15 cellular contexts compared by ENCODE assay signal in the genomic region with DNA sequence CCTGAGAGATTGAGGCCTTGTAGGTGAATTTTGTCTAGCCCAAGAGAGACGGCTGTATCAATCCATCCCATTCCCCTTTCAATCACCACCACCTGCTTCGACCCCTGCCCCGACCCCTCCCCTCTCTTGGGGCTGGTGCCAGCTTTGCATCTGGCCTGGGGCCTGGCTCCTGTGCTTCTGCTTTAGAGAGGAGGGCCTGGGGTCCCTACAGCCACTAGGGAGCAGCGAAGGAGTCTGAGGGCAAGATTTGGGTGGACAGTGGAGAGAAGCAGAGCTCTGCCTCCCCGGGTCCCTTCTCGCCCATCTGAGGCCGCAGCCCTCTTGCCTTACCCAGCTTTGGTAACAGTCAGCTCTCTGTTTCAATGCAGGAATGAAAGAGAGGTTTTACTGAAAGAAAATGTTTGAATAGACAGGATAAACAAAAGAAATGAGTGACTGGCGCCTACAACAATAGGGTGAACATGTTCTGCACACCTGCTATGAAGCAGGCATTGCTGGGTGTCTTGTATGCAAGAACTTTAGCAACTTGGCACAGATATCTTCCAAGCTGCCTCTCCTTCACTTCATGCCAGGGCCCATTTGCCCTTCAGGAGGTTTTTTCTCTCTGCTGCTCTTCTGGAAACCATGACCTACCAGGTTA. TPM values are rescaled to one million over a fixed set of nuclear protein-coding genes. Genes with fewer than 3 reads are reported as not detected.
DNase-seq lines count a peak whose midpoint lies in the region; ATAC-seq and TF ChIP-seq lines count a peak whose summit lies in the region.
"Had no signal": no experiment of that assay in that cellular context is flagged by ENCODE, and none has a peak within 500 bp of the region (broad histone marks: within the 10 kb centered on the region; RNA-seq: fewer than 3 reads in every experiment).

No MANE protein-coding gene starts in this region.

- H3K9me2 ChIP-seq in GM23338 (ENCODE audit: insufficient read depth), result no peaks in the 10 kb centered on the region

- H3K27me3 Mint-ChIP-seq in GM23338 (ENCODE audit: insufficient read depth, low read depth, poor library complexity), result no peaks in the 10 kb centered on the region
- peaks cover 5% of the 10 kb centered on the region for H3K27me3 Mint-ChIP-seq in progenitor cell of endocrine pancreas

- no peaks in the 10 kb centered on the region for H4K20me1 ChIP-seq in BLaER1
- no peaks in the 10 kb centered on the region for H4K20me1 ChIP-seq in GM23338 (replicated peaks; ENCODE audit: insufficient read depth)

- H3K4me3 ChIP-seq in BLaER1 (no peak overlapping the region), GM23338 (no peak overlapping the region)
- H3K4me3 ChIP-seq: K562 had no signal

- ATAC-seq in GM23338, result peak; percentile 78
- ATAC-seq: K562 had no signal

- no peaks in the 10 kb centered on the region for H3K27me3 ChIP-seq in BLaER1
- no peaks in the 10 kb centered on the region for H3K27me3 ChIP-seq in GM23338 (ENCODE audit: insufficient read depth)

- H3K27ac Mint-ChIP-seq in GM23338, result no peak overlapping the region
- H3K27ac Mint-ChIP-seq in progenitor cell of endocrine pancreas, result no peak overlapping the region

- TF ChIP-seq CTCF in GM23338 (conservative IDR thresholded peaks at IDR 0.05; ENCODE audit: low read depth in 2 of 2), result peak in 1 of 2 experiments; percentile 42; a peak in 2 of 4 replicates
- no peak for TF ChIP-seq CTCF in progenitor cell of endocrine pancreas (IDR thresholded peaks at IDR 0.05; ENCODE audit: unreplicated experiment)

- DNase-seq in GM23338 (ENCODE audit: low spot score) (peak; percentile 24), NCI-H69 (lab: John Stamatoyannopoulos, UW) (peak; percentile 22), iPS-NIHi11 (ENCODE audit: low spot score) (peak; percentile 42), KG1 (lab: John Stamatoyannopoulos, UW) (no peak), progenitor cell of endocrine pancreas (ENCODE audit: low spot score, unreplicated experiment) (no peak)
- no peak for DNase-seq in activated CD4-positive, alpha-beta T cell treated with anti-CD3 and anti-CD28 coated beads for 4 hours
- DNase-seq: DMS 273 treated with DMSO at 0.1 percent for 48 hours, NCI-H1105, NCI-H2029, NCI-H526 treated with DMSO at 0.1 percent for 48 hours, SHP77 had no signal

- no peaks in the 10 kb centered on the region for H3F3A ChIP-seq in GM23338 (replicated peaks; ENCODE audit: low read depth)

- H3K36me3 ChIP-seq in BLaER1 (no peaks in the 10 kb centered on the region), GM23338 (ENCODE audit: insufficient read depth) (no peaks in the 10 kb centered on the region)

- peaks cover 12% of the 10 kb centered on the region for H3K4me1 ChIP-seq in BLaER1
- no peaks in the 10 kb centered on the region for H3K4me1 ChIP-seq in GM23338 (ENCODE audit: insufficient read depth)

- H3K9me3 Mint-ChIP-seq in GM23338 (no peaks in the 10 kb centered on the region), progenitor cell of endocrine pancreas (ENCODE audit: low read depth) (no peaks in the 10 kb centered on the region)

- H3K9ac ChIP-seq in BLaER1, result no peak overlapping the region

- H3K4me2 ChIP-seq in BLaER1 (peak overlapping the region; percentile 47; the same call in 1 of the 2 replicates), GM23338 (no peak overlapping the region)

- H3K4me1 Mint-ChIP-seq in GM23338 (no peaks in the 10 kb centered on the region), progenitor cell of endocrine pancreas (ENCODE audit: low read depth) (peaks cover 2% of the 10 kb centered on the region)

- H2AFZ ChIP-seq in GM23338, result no peak overlapping the region

- no peaks in the 10 kb centered on the region for H3K9me3 ChIP-seq in BLaER1

- H3K36me3 Mint-ChIP-seq in GM23338 (ENCODE audit: low read depth) (no peaks in the 10 kb centered on the region), progenitor cell of endocrine pancreas (ENCODE audit: insufficient read depth) (no peaks in the 10 kb centered on the region)

- H3K79me2 ChIP-seq in GM23338 (replicated peaks; ENCODE audit: insufficient read depth), result no peaks in the 10 kb centered on the region

- H3K27ac ChIP-seq in BLaER1 (0 out of 2 replicates have a peak overlapping the region, but pooled peaks have one; percentile 18), GM23338 (ENCODE audit: low read depth) (no peak overlapping the region)

- H3K4me3 Mint-ChIP-seq in GM23338 (no peak overlapping the region), progenitor cell of endocrine pancreas (ENCODE audit: low read depth) (no peak overlapping the region)

TF ChIP-seq in GM23338, 12 proteins besides CTCF, POLR2A, EP300 and RAD21:
- no peak for TF ChIP-seq NANOG (IDR thresholded peaks at IDR 0.05; ENCODE audit: borderline replicate concordance)

RNA-seq across cellular contexts. Expression of a gene that starts 57.4 kb away (rescaled TPM):
- total RNA-seq in GM23338 (2014; rRNA removed; shearing (Covaris generic)), result 1.9 and 4.5 TPM in 2 replicates
- 0.53 and 0.64 TPM in 2 replicates for polyA plus RNA-seq in GM23338 (2016; fragmentation: Nextera tagmentation; extraction: Ambion mirVana)
- 1.1 and 2.3 TPM in 2 replicates for total RNA-seq in progenitor cell of endocrine pancreas
- total RNA-seq: HT1080; K562; T-helper 2 cell treated with Interferon-gamma antibody and Interleukin-4, amounts not matched to agents 100 ng/mL and 5 ng/mL, for 36 hours had no signal
- polyA plus RNA-seq: K562 had no signal

RNA-seq across cellular contexts. Expression of a gene that starts 57.5 kb away (rescaled TPM):
- total RNA-seq in GM23338 (2014; rRNA removed; shearing (Covaris generic)), result 130 and 159 TPM in 2 replicates
- 31.3 TPM in 2 replicates for polyA plus RNA-seq in GM23338 (2016; fragmentation: Nextera tagmentation; extraction: Ambion mirVana)
- 127 and 145 TPM in 2 replicates for total RNA-seq in progenitor cell of endocrine pancreas

Comparison
In these comparisons a context has a peak if more than half of its experiments do, and no peak if none do; other contexts are left out.
1. DNase-seq: peak in GM23338 (single experiment), NCI-H69 (single experiment) and iPS-NIHi11 (single experiment); none in KG1 (single experiment), progenitor cell of endocrine pancreas (single experiment) and activated CD4-positive, alpha-beta T cell treated with anti-CD3 and anti-CD28 coated beads for 4 hours (0 of 2).